Comparison of ENCODE assay signal across 8 cellular contexts in the genomic region with DNA sequence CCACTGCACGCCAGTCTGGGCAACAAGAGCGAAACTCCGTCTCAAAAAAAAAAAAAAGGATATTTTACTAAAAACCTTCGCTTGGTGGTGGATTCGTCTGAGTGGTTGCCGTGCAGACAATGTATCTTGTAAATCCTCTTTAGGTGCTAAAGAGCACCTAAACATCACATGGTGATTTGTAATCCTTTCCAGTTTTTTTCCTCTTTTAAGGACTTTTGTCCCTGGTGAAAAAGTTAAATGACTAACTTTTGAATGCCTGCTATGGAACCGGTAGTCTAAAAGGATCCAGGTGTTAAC. TPM values are rescaled to one million over a fixed set of nuclear protein-coding genes. Genes with fewer than 3 reads are reported as not detected.
DNase-seq lines count a peak whose midpoint lies in the region; ATAC-seq and TF ChIP-seq lines count a peak whose summit lies in the region.

No MANE protein-coding gene starts in this region.

- in situ Hi-C loops in gastrocnemius medialis (cut with MboI; ENCODE audit: low sequenced_read_pairs in 4 of 4) = loop anchor here in 1 of 4 donors (10.0 kb wide), 1 partner anchor 48 kb away; the partner anchor contains the start of gene SETDB1

- no peak overlapping the region for H4K5ac ChIP-seq in H9 (ENCODE audit: insufficient read length, low read depth, low read length)

- no peak overlapping the region for H2AK5ac ChIP-seq in H9 (ENCODE audit: insufficient read length, low read length)

- no peaks in the 10 kb centered on the region for H3K23me2 ChIP-seq in H9 (ENCODE audit: insufficient read length, low read depth, low read length, poor library complexity, severe bottlenecking)

- no peak overlapping the region for H3K9ac ChIP-seq in H9 (ENCODE audit: extremely low read depth, insufficient read length, low read length)

- peak overlapping the region in 2 of 3 experiments; percentile 85 to 89; a peak in 3 of 7 replicates for H3K27ac Mint-ChIP-seq in H9

- intact Hi-C loops in esophagus squamous epithelium (cut with DNase I) = no loop called here
- intact Hi-C loops in gastrocnemius medialis (cut with DNase I; ENCODE audit: low total_unique reads) = loop anchor here (1.0 to 10.0 kb wide), 5 partner anchors 18 to 312 kb away; partner anchors contain the start of gene ENSA

- no CpG with 5 or more reads among the region's 7 CpGs for WGBS in H9 (ENCODE audit: extremely low coverage, insufficient read length, low lambda C conversion rate)
- 41 to 52% methylated on average over 6 to 7 of the region's 7 CpGs for WGBS in esophagus squamous epithelium, 2 donors

- no peak overlapping the region for H3K56ac ChIP-seq in H9 (ENCODE audit: insufficient read length, low read depth, low read length)

- H3K4me3 ChIP-seq in SJCRH30 (peak overlapping the region; percentile 78), esophagus squamous epithelium (peak overlapping the region; percentile 79 to 99 (median 92)), gastrocnemius medialis (peak overlapping the region; percentile 53 to 100 (median 97))

- no peak overlapping the region for H3K4me2 ChIP-seq in H9 (ENCODE audit: insufficient read depth, insufficient read length, low read length)

- no peaks in the 10 kb centered on the region for H3K9me3 ChIP-seq in H9 (ENCODE audit: control insufficient read depth, low read depth, low read length)
- H3K9me3 ChIP-seq in SJCRH30 (replicated peaks) = no peaks in the 10 kb centered on the region
- no peaks in the 10 kb centered on the region for H3K9me3 ChIP-seq in esophagus squamous epithelium
- H3K9me3 ChIP-seq in gastrocnemius medialis = no peaks in the 10 kb centered on the region

- no peak for DNase-seq in H9
- DNase-seq in SJCRH30 = peak in 1 of 2 experiments; percentile 8
- no peak for DNase-seq in esophagus squamous epithelium (lab: John Stamatoyannopoulos, UW)
- DNase-seq in gastrocnemius medialis = no peak
- no peak for DNase-seq in NCI-H128 (lab: John Stamatoyannopoulos, UW; ENCODE audit: unreplicated experiment)
- no peak for DNase-seq in activated CD8-positive, alpha-beta memory T cell treated with anti-CD3 and anti-CD28 coated beads for 24 hours
- no peak for DNase-seq in ecto neural progenitor cell (ENCODE audit: low spot score)
- DNase-seq in GM19238 (ENCODE audit: insufficient read length, low spot score) = no peak

- H3K36me3 Mint-ChIP-seq in H9 (ENCODE audit: insufficient read depth in 1 of 3, low read depth in 3 of 3) = peaks cover 13 to 19% (median 18%) of the 10 kb centered on the region in 3 experiments; a peak in 6 of 7 replicates

- no peak overlapping the region for H4K91ac ChIP-seq in H9 (ENCODE audit: insufficient read length, low read depth, low read length)

- H3K4me1 ChIP-seq in H9 (ENCODE audit: insufficient read depth, low read length) (no peaks in the 10 kb centered on the region), SJCRH30 (no peaks in the 10 kb centered on the region), esophagus squamous epithelium (peaks cover 3 to 41% (median 6%) of the 10 kb centered on the region in 3 donors), gastrocnemius medialis (peaks cover 15 to 19% of the 10 kb centered on the region in 2 donors)

- no peak overlapping the region for H3K23ac ChIP-seq in H9 (ENCODE audit: insufficient read length, low read depth, low read length)

- no peaks in the 10 kb centered on the region for H4K20me1 ChIP-seq in H9 (ENCODE audit: control insufficient read depth, insufficient read depth, insufficient read length)

- no peak overlapping the region for H2BK20ac ChIP-seq in H9 (ENCODE audit: low read depth, low read length, poor library complexity, severe bottlenecking)

- H3K27ac ChIP-seq in H9 (ENCODE audit: insufficient read length, low read depth, low read length) (no peak overlapping the region), SJCRH30 (peak overlapping the region; percentile 25), esophagus squamous epithelium (peak overlapping the region; percentile 93 to 99 (median 98)), gastrocnemius medialis (peak overlapping the region; percentile 99 to 100 (median 100))

- H3K4me3 Mint-ChIP-seq in H9 = peak overlapping the region; percentile 78 to 99

- no peak for ATAC-seq in gastrocnemius medialis

- peaks cover 16 to 17% of the 10 kb centered on the region in 2 experiments for H3K4me1 Mint-ChIP-seq in H9

- H3T11ph ChIP-seq in H9 (ENCODE audit: low read length) = no peak overlapping the region

- H3K14ac ChIP-seq in H9 (ENCODE audit: insufficient read depth, low read length) = no peak overlapping the region

- no peak overlapping the region for H2BK12ac ChIP-seq in H9 (ENCODE audit: insufficient read length, low read depth, low read length)

- H3K79me1 ChIP-seq in H9 (ENCODE audit: insufficient read depth, low read depth, low read length, poor library complexity, severe bottlenecking) = peaks cover 6% of the 10 kb centered on the region

- H3K9me3 Mint-ChIP-seq in H9 = no peaks in the 10 kb centered on the region

- no peaks in the 10 kb centered on the region for H3K27me3 Mint-ChIP-seq in H9 (ENCODE audit: low read depth)

- H2BK15ac ChIP-seq in H9 (ENCODE audit: low read depth, low read length) = no peak overlapping the region

- H3K27me3 ChIP-seq in H9 (ENCODE audit: insufficient read depth, low read length) (no peaks in the 10 kb centered on the region), SJCRH30 (no peaks in the 10 kb centered on the region; the same call in 1 of the 2 replicates), esophagus squamous epithelium (no peaks in the 10 kb centered on the region), gastrocnemius medialis (no peaks in the 10 kb centered on the region)

- no peak for TF ChIP-seq POLR2A in esophagus squamous epithelium (IDR thresholded peaks at IDR 0.05)
- no peak for TF ChIP-seq POLR2A in gastrocnemius medialis (IDR thresholded peaks at IDR 0.05)

- no peak overlapping the region for H2AFZ ChIP-seq in H9 (ENCODE audit: low read length)

- H3K36me3 ChIP-seq in SJCRH30 = no peaks in the 10 kb centered on the region
- peaks cover 0 to 11% (median 0%) of the 10 kb centered on the region in 3 donors for H3K36me3 ChIP-seq in esophagus squamous epithelium
- no peaks in the 10 kb centered on the region for H3K36me3 ChIP-seq in gastrocnemius medialis

- peaks cover 6% of the 10 kb centered on the region; the same call in 1 of the 2 replicates for H3K79me2 ChIP-seq in H9 (ENCODE audit: insufficient read depth, low read length)

- TF ChIP-seq CTCF in H9 (conservative IDR thresholded peaks at IDR 0.05) (no peak), esophagus squamous epithelium (IDR thresholded peaks at IDR 0.05) (no peak), gastrocnemius medialis (IDR thresholded peaks at IDR 0.05 in 4 of 5, conservative IDR thresholded peaks at IDR 0.05 in 1 of 5) (no peak)

- H3K18ac ChIP-seq in H9 (ENCODE audit: insufficient read length, low read depth, low read length) = no peak overlapping the region

- no peak overlapping the region for H3K4ac ChIP-seq in H9 (ENCODE audit: low read depth, low read length)

- H2BK5ac ChIP-seq in H9 (ENCODE audit: insufficient read length, low read length) = no peak overlapping the region

- no peak overlapping the region for H4K8ac ChIP-seq in H9 (replicated peaks; ENCODE audit: insufficient read length, low read depth, low read length)

- no peak overlapping the region for H2BK120ac ChIP-seq in H9 (ENCODE audit: low read depth, low read length, poor library complexity, severe bottlenecking)

RNA-seq across cellular contexts. Expression of gene ARNT, which starts 0.8 kb away (rescaled TPM):
- total RNA-seq in H9 (2021) (19.1 and 22.7 TPM in 2 replicates), esophagus squamous epithelium (10 to 100 TPM; 20.5 to 39.9 (median 25.0) TPM), gastrocnemius medialis (10 to 100 TPM; 35.3 to 74.3 (median 44.7) TPM)
- 25.4 and 26.0 TPM in 2 replicates for total RNA-seq in SJCRH30 (2014; rRNA removed; shearing (Covaris generic))

RNA-seq across cellular contexts. Expression of gene CTXND2, which starts 9.8 kb away (rescaled TPM):
- not detected in 2 replicates for total RNA-seq in H9 (2021)
- not detected in 2 replicates for total RNA-seq in SJCRH30 (2014; rRNA removed; shearing (Covaris generic))
- total RNA-seq in esophagus squamous epithelium = not detected
- total RNA-seq in gastrocnemius medialis = not detected

RNA-seq across cellular contexts. Expression of gene SETDB1, which starts 49.0 kb away (rescaled TPM):
- 62.1 and 62.7 TPM in 2 replicates for total RNA-seq in H9 (2021)
- total RNA-seq in SJCRH30 (2014; rRNA removed; shearing (Covaris generic)) = 42.8 and 46.2 TPM in 2 replicates
- total RNA-seq in esophagus squamous epithelium = 10 to 100 TPM; 20.5 to 39.5 (median 25.3) TPM
- total RNA-seq in gastrocnemius medialis = 10 to 100 TPM; 13.7 to 20.8 (median 17.3) TPM
